In genomic region chr16:4416200-4417032, GRCh38 we compare ENCODE assay signal across 8 cellular contexts. TPM values are rescaled to one million over a fixed set of nuclear protein-coding genes. Genes with fewer than 3 reads are reported as not detected.
DNase-seq lines count a peak whose midpoint lies in the region; ATAC-seq, FAIRE-seq and TF ChIP-seq lines count a peak whose summit lies in the region.

TSS of gene CORO7 (minus strand) at chr16:4416596. CDS start at chr16:4416518, 78 bp downstream.

- H3K4me3 Mint-ChIP-seq in nephron: peak within 1 kb of the TSS; percentile 92 to 97 (median 93)

- H3K27me3 Mint-ChIP-seq in nephron (ENCODE audit: low read depth): peaks cover 8% of the 10 kb centered on the region

- peak within 1 kb of the TSS; percentile 56 for H3K27ac ChIP-seq in RWPE2 (ENCODE audit: poor library complexity, severe bottlenecking)

- peaks cover 34% of the 10 kb centered on the region for H3K4me1 Mint-ChIP-seq in nephron

- peak; percentile 94 for ATAC-seq in RWPE2 (ENCODE audit: low read depth)
- ATAC-seq in stimulated activated naive CD8-positive, alpha-beta T cell treated with anti-CD3 and anti-CD28 coated beads, Interleukin-15, Interleukin-2, amounts not matched to agents 100 U/mL and 50 U/mL, for 24 hours: peak; percentile 88

- H3K4me1 ChIP-seq in RWPE2 (ENCODE audit: insufficient read depth, poor library complexity, severe bottlenecking): peaks cover 5% of the 10 kb centered on the region

- 0 out of 2 replicates have a peak, but pooled peaks cover under 1% of the 10 kb centered on the region for H3K36me3 ChIP-seq in RWPE2 (ENCODE audit: low read depth)

- H3K4me3 ChIP-seq in RWPE2 (ENCODE audit: severe bottlenecking): peak within 1 kb of the TSS; percentile 66
- peak within 1 kb of the TSS; percentile 69 for H3K4me3 ChIP-seq in fibroblast of pulmonary artery (replicated peaks; ENCODE audit: low read depth, low read length)

- no peaks in the 10 kb centered on the region for H3K9me3 ChIP-seq in RWPE2 (ENCODE audit: severe bottlenecking)

- no peak for FAIRE-seq in H54 (lab: Jason Lieb, UNC)

- DNase-seq in EL: peak; percentile 90
- DNase-seq in H54 (ENCODE audit: insufficient read length, low spot score): peak; percentile 95
- DNase-seq in M059J (ENCODE audit: low read depth): peak; percentile 87
- DNase-seq in RWPE2 (ENCODE audit: low spot score): peak; percentile 96
- DNase-seq in activated T-helper 9 cell treated with anti-CD3 and anti-CD28 coated beads, Interleukin-2, amount 50 U/mL, for 16 hours (ENCODE audit: low read depth): peak; percentile 98
- peak; percentile 84 for DNase-seq in fibroblast of pulmonary artery (ENCODE audit: low read depth)
- peak; percentile 99 for DNase-seq in stimulated activated naive CD8-positive, alpha-beta T cell treated with anti-CD3 and anti-CD28 coated beads, Interleukin-15, Interleukin-2, amounts not matched to agents 100 U/mL and 50 U/mL, for 24 hours

- no peaks in the 10 kb centered on the region for H3K36me3 Mint-ChIP-seq in nephron (ENCODE audit: low read depth)

- TF ChIP-seq CTCF in RWPE2 (IDR thresholded peaks at IDR 0.05; ENCODE audit: poor library complexity, severe bottlenecking) (no peak), fibroblast of pulmonary artery (IDR thresholded peaks at IDR 0.05; ENCODE audit: low read length, missing control alignments) (no peak), nephron (IDR thresholded peaks at IDR 0.05; ENCODE audit: unreplicated experiment in 3 of 3) (no peak)

- TF ChIP-seq POLR2A in H54 (IDR thresholded peaks at IDR 0.05; ENCODE audit: low read depth, low read length): peak; percentile 30; the same call in 1 of the 2 replicates

- H3K27ac Mint-ChIP-seq in nephron: peak within 1 kb of the TSS; percentile 14 to 62 (median 38)

- no peaks in the 10 kb centered on the region for H3K27me3 ChIP-seq in RWPE2 (ENCODE audit: insufficient read depth, poor library complexity, severe bottlenecking)

- H3K9me3 Mint-ChIP-seq in nephron: no peaks in the 10 kb centered on the region

RNA-seq across cellular contexts. Expression of gene CORO7, which starts in this region (rescaled TPM):
- total RNA-seq in M059J (2014; rRNA removed; shearing (Covaris generic)): 8.7 and 13.1 TPM in 2 replicates

Comparison
In these comparisons a context has a peak if more than half of its experiments do, and no peak if none do; other contexts are left out.
1. Peak in every context shown above with its lines: DNase-seq, ATAC-seq, H3K4me3 ChIP-seq and H3K27ac ChIP-seq.